ENCODE assay signal across 8 cellular contexts in genomic region chr15:33086500-33087141, GRCh38.
A peak's percentile ranks its signal among the peaks of the same experiment; 100 is the strongest.
DNase-seq lines count a peak whose midpoint lies in the region; ATAC-seq, FAIRE-seq and TF ChIP-seq lines count a peak whose summit lies in the region.

No MANE protein-coding gene starts in this region.

- no peak for DNase-seq in AG09309 (ENCODE audit: low read depth)
- DNase-seq in NCI-H774 (lab: John Stamatoyannopoulos, UW): peak; percentile 11
- DNase-seq in mucosa of descending colon: no peak
- no peak for DNase-seq in stimulated activated CD4-positive, alpha-beta T cell treated with anti-CD3 and anti-CD28 coated beads, Interleukin-4, amount 100 ng/mL, for 24 hours

- peak; percentile 75 for FAIRE-seq in colon (lab: Jason Lieb, UNC)

- no peaks in the 10 kb centered on the region for H3K36me3 ChIP-seq in mucosa of descending colon (ENCODE audit: low read depth)

- H3K9me3 ChIP-seq in mucosa of descending colon: no peaks in the 10 kb centered on the region

- peaks cover 3% of the 10 kb centered on the region for H3K4me1 ChIP-seq in mucosa of descending colon (ENCODE audit: low read depth)

- peak; percentile 61 for TF ChIP-seq CTCF in AG09309 (IDR thresholded peaks at IDR 0.05; ENCODE audit: control insufficient read depth, insufficient read depth, low read depth, low read length, missing control alignments)
- peak; percentile 26; the same call in 1 of the 2 replicates for TF ChIP-seq CTCF in GM12874 (IDR thresholded peaks at IDR 0.05; ENCODE audit: insufficient read depth, low read depth, low read length)
- TF ChIP-seq CTCF in mucosa of descending colon (IDR thresholded peaks at IDR 0.05): peak; percentile 16

- intact Hi-C loops in mucosa of descending colon (cut with DNase I, micrococcal nuclease): loop anchor here in 1 of 2 donors (1.0 kb wide), 1 partner anchor 46 kb away; no protein-coding TSS in a partner anchor

- ATAC-seq in mucosa of descending colon (peak; percentile 34), HG03378 (IDR thresholded peaks at IDR 0.05; ENCODE audit: unreplicated experiment) (no peak), HG02852 (IDR thresholded peaks at IDR 0.05; ENCODE audit: unreplicated experiment) (no peak)

- H3K4me3 ChIP-seq in AG09309 (ENCODE audit: control insufficient read depth, low read depth, low read length): no peak overlapping the region
- no peak overlapping the region for H3K4me3 ChIP-seq in mucosa of descending colon
